1 cellular context compared by ENCODE assay signal in genomic region chr1:12206238-12206637, GRCh38.
TF ChIP-seq lines count a peak whose summit lies in the region.

No MANE protein-coding gene starts in this region.

TF ChIP-seq in HepG2, 621 proteins besides CTCF, POLR2A, EP300 and RAD21:
- no peak for TF ChIP-seq PRDM10 (CRISPR knock-in tag; IDR thresholded peaks at IDR 0.05; ENCODE audit: low read depth)
- TF ChIP-seq TCF7 (IDR thresholded peaks at IDR 0.05; ENCODE audit: low read depth) = no peak
- TF ChIP-seq ESRRA (CRISPR knock-in tag; IDR thresholded peaks at IDR 0.05; ENCODE audit: low read depth) = no peak
- TF ChIP-seq KLF9 (CRISPR knock-in tag; IDR thresholded peaks at IDR 0.05; ENCODE audit: low read depth) = no peak
- TF ChIP-seq ZNF367 (CRISPR knock-in tag; IDR thresholded peaks at IDR 0.05; ENCODE audit: borderline replicate concordance) = no peak
- TF ChIP-seq RXRA (CRISPR knock-in tag; IDR thresholded peaks at IDR 0.05) = no peak
- no peak for TF ChIP-seq ZNF484 (CRISPR knock-in tag; IDR thresholded peaks at IDR 0.05; ENCODE audit: borderline replicate concordance, low read depth)
- TF ChIP-seq ZSCAN22 (CRISPR knock-in tag; IDR thresholded peaks at IDR 0.05) = no peak
- TF ChIP-seq ZNF124 (CRISPR knock-in tag; IDR thresholded peaks at IDR 0.05) = no peak
- TF ChIP-seq SMYD3 (CRISPR knock-in tag; IDR thresholded peaks at IDR 0.05) = no peak
- TF ChIP-seq ZBTB3 (CRISPR knock-in tag; IDR thresholded peaks at IDR 0.05; ENCODE audit: borderline replicate concordance, low read depth) = no peak
- TF ChIP-seq MEF2D (CRISPR knock-in tag; IDR thresholded peaks at IDR 0.05) = no peak
- no peak for TF ChIP-seq JUNB (CRISPR knock-in tag; IDR thresholded peaks at IDR 0.05; ENCODE audit: borderline replicate concordance)
- TF ChIP-seq RAD51 (IDR thresholded peaks at IDR 0.05; ENCODE audit: borderline replicate concordance) = no peak
- no peak for TF ChIP-seq WIZ (CRISPR knock-in tag; IDR thresholded peaks at IDR 0.05)
- no peak for TF ChIP-seq KAT8 (CRISPR knock-in tag; IDR thresholded peaks at IDR 0.05)
- no peak for TF ChIP-seq ZMAT3 (CRISPR knock-in tag; conservative IDR thresholded peaks at IDR 0.05)
- TF ChIP-seq ATRX (CRISPR knock-in tag; IDR thresholded peaks at IDR 0.05; ENCODE audit: borderline replicate concordance) = no peak
- no peak for TF ChIP-seq FOXC1 (CRISPR knock-in tag; IDR thresholded peaks at IDR 0.05; ENCODE audit: borderline replicate concordance)
